ENCODE assay signal across 8 cellular contexts in the genomic region with DNA sequence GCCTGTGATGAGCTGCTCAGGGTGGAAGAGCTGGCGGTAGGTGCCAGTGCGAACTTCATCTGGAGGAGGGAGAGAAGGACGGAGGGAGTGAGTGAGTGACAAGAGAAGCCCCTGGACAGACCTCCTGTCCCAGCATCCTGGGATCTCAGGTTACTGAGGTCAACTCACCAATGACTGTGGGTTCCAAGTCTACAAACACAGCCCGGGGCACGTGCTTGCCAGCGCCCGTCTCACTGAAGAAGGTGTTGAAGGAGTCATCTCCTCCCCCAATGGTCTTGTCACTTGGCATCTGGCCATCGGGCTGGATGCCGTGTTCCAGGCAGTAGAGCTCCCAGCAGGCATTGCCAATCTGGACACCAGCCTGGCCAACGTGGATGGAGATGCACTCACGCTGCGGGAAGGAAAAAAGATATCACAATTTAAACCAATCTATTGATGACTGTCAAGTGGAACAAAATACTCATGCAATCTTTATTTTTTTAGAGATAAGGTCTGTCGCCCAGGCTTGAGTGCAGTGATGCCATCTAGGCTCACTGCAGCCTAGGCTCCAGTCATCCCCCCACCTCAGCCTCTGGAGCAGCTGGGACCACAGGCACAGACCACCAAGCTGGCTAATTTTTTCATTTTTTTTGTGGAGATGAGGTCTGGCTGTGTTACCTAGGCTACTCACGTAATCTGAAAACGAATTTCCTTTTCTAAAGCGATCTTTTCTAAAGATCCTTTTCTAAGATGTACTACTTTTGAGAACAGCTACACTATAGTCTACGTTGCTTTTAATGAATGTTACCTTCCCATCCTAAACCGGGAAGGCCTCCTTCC. TPM values are rescaled to one million over a fixed set of nuclear protein-coding genes. Genes with fewer than 3 reads are reported as not detected.
DNase-seq lines count a peak whose midpoint lies in the region; ATAC-seq and TF ChIP-seq lines count a peak whose summit lies in the region.

No MANE protein-coding gene starts in this region.

- H3K4me3 Mint-ChIP-seq in nephron, result peak overlapping the region; percentile 96 to 100 (median 98)

- TF ChIP-seq CTCF in OCI-LY3 (IDR thresholded peaks at IDR 0.05; ENCODE audit: low read depth, low read length), result no peak
- TF ChIP-seq CTCF in nephron (IDR thresholded peaks at IDR 0.05; ENCODE audit: unreplicated experiment in 3 of 3), result no peak

- peaks cover 35 to 50% (median 39%) of the 10 kb centered on the region in 10 experiments for H3K4me1 ChIP-seq in BLaER1 treated with 17β-estradiol and CSF1 and Interleukin-3, amounts not matched to agents 10 nM and 100 nM
- H3K4me1 ChIP-seq in OCI-LY3 (ENCODE audit: low read length) (peaks cover 22% of the 10 kb centered on the region), ectodermal cell (ENCODE audit: control insufficient read depth, insufficient read depth, low read length) (peaks cover 6% of the 10 kb centered on the region)

- H3K36me3 ChIP-seq in BLaER1 treated with 17β-estradiol and CSF1 and Interleukin-3, amounts not matched to agents 10 nM and 100 nM, result peaks cover 29 to 39% (median 36%) of the 10 kb centered on the region in 11 experiments
- peaks cover 35% of the 10 kb centered on the region for H3K36me3 ChIP-seq in OCI-LY3 (replicated peaks; ENCODE audit: low read depth, low read length)
- H3K36me3 ChIP-seq in ectodermal cell (ENCODE audit: control insufficient read depth, insufficient read depth, low read length), result peaks cover 24% of the 10 kb centered on the region

- peak overlapping the region; percentile 77 to 100 (median 98) for H3K4me3 ChIP-seq in BLaER1 treated with 17β-estradiol and CSF1 and Interleukin-3, amounts not matched to agents 10 nM and 100 nM
- H3K4me3 ChIP-seq in OCI-LY3 (ENCODE audit: low read length) (peak overlapping the region; percentile 86), ectodermal cell (ENCODE audit: insufficient read depth, low read depth, low read length) (peak overlapping the region; percentile 98)

- peaks cover 55% of the 10 kb centered on the region for H3K4me1 Mint-ChIP-seq in nephron

- peaks cover 43% of the 10 kb centered on the region for H3K36me3 Mint-ChIP-seq in nephron (ENCODE audit: low read depth)

- no peaks in the 10 kb centered on the region for H3K9me3 ChIP-seq in BLaER1 treated with 17β-estradiol and CSF1 and Interleukin-3, amounts not matched to agents 10 nM and 100 nM (replicated peaks in 1 of 11)
- H3K9me3 ChIP-seq in OCI-LY3 (ENCODE audit: insufficient read depth, low read length) (no peaks in the 10 kb centered on the region), ectodermal cell (ENCODE audit: control insufficient read depth, low read length) (no peaks in the 10 kb centered on the region)

- no peaks in the 10 kb centered on the region for H3K27me3 Mint-ChIP-seq in nephron (ENCODE audit: low read depth)

- DNase-seq in amniotic stem cell (lab: John Stamatoyannopoulos, UW) (no peak), LoVo (ENCODE audit: low spot score) (no peak), retina (no peak)

- peaks cover 34 to 51% (median 42%) of the 10 kb centered on the region in 11 experiments for H4K20me1 ChIP-seq in BLaER1 treated with 17β-estradiol and CSF1 and Interleukin-3, amounts not matched to agents 10 nM and 100 nM
- peaks cover 24% of the 10 kb centered on the region for H4K20me1 ChIP-seq in OCI-LY3 (ENCODE audit: insufficient read depth, low read length)

- no peaks in the 10 kb centered on the region for H3K27me3 ChIP-seq in BLaER1 treated with 17β-estradiol and CSF1 and Interleukin-3, amounts not matched to agents 10 nM and 100 nM
- H3K27me3 ChIP-seq in OCI-LY3 (ENCODE audit: low read depth, low read length) (no peaks in the 10 kb centered on the region), ectodermal cell (ENCODE audit: control insufficient read depth, insufficient read depth, low read length, poor library complexity, severe bottlenecking) (no peaks in the 10 kb centered on the region)

- H3K79me2 ChIP-seq in OCI-LY3 (ENCODE audit: low read length), result peaks cover 49% of the 10 kb centered on the region

- H3K27ac Mint-ChIP-seq in nephron, result peak overlapping the region; percentile 100

- 79 to 81% methylated on average over 17 to 18 of the region's 18 CpGs for WGBS in ectodermal cell, 2 experiments

- peak overlapping the region; percentile 83 to 100 (median 92) for H3K4me2 ChIP-seq in BLaER1 treated with 17β-estradiol and CSF1 and Interleukin-3, amounts not matched to agents 10 nM and 100 nM
- H3K4me2 ChIP-seq in OCI-LY3 (ENCODE audit: low read length), result peak overlapping the region; percentile 96

- no peaks in the 10 kb centered on the region for H3K9me3 Mint-ChIP-seq in nephron

- no peak overlapping the region for H2AFZ ChIP-seq in OCI-LY3 (ENCODE audit: low read depth, low read length)

- H3K27ac ChIP-seq in BLaER1 treated with 17β-estradiol and CSF1 and Interleukin-3, amounts not matched to agents 10 nM and 100 nM, result peak overlapping the region; percentile 96 to 100 (median 99); a peak in 21 of 22 replicates
- H3K27ac ChIP-seq in OCI-LY3 (ENCODE audit: low read length), result peak overlapping the region; percentile 98
- H3K27ac ChIP-seq in ectodermal cell (ENCODE audit: insufficient read depth, low read depth, low read length, poor library complexity, severe bottlenecking), result peak overlapping the region; percentile 82

- no peak for ATAC-seq in GM21390 (IDR thresholded peaks at IDR 0.05; ENCODE audit: unreplicated experiment)

- peak overlapping the region; percentile 98 to 100 (median 100) for H3K9ac ChIP-seq in BLaER1 treated with 17β-estradiol and CSF1 and Interleukin-3, amounts not matched to agents 10 nM and 100 nM
- H3K9ac ChIP-seq in OCI-LY3 (ENCODE audit: low read length), result peak overlapping the region; percentile 100

RNA-seq across cellular contexts. Expression of a gene that starts 1.7 kb away (rescaled TPM):
- polyA plus RNA-seq in ectodermal cell (2013, experiment 1 of 4), result 3,516 TPM
- polyA plus RNA-seq in ectodermal cell (2013, experiment 2 of 4), result 3,241 TPM
- 2,742 TPM for polyA plus RNA-seq in ectodermal cell (2013, experiment 3 of 4)
- polyA plus RNA-seq in ectodermal cell (2013, experiment 4 of 4), result 2,911 TPM

RNA-seq across cellular contexts. Expression of a gene that starts 18.9 kb away (rescaled TPM):
- polyA plus RNA-seq in ectodermal cell (2013, experiment 1 of 4), result 87.4 TPM
- 81.7 TPM for polyA plus RNA-seq in ectodermal cell (2013, experiment 2 of 4)
- polyA plus RNA-seq in ectodermal cell (2013, experiment 3 of 4), result 65.7 TPM
- 90.2 TPM for polyA plus RNA-seq in ectodermal cell (2013, experiment 4 of 4)

RNA-seq across cellular contexts. Expression of a gene that starts 34.9 kb away (rescaled TPM):
- 0.48 TPM for polyA plus RNA-seq in ectodermal cell (2013, experiment 1 of 4)
- 0.27 TPM for polyA plus RNA-seq in ectodermal cell (2013, experiment 2 of 4)
- polyA plus RNA-seq in ectodermal cell (2013, experiment 3 of 4), result 0.16 TPM
- 0.20 TPM for polyA plus RNA-seq in ectodermal cell (2013, experiment 4 of 4)

RNA-seq across cellular contexts. Expression of a gene that starts 59.3 kb away (rescaled TPM):
- polyA plus RNA-seq in ectodermal cell (2013, experiment 1 of 4), result 1,671 TPM
- polyA plus RNA-seq in ectodermal cell (2013, experiment 2 of 4), result 1,656 TPM
- 1,432 TPM for polyA plus RNA-seq in ectodermal cell (2013, experiment 3 of 4)
- polyA plus RNA-seq in ectodermal cell (2013, experiment 4 of 4), result 1,669 TPM

RNA-seq across cellular contexts. Expression of a gene that starts 59.8 kb away (rescaled TPM):
- 4.0 TPM for polyA plus RNA-seq in ectodermal cell (2013, experiment 1 of 4)
- 1.8 TPM for polyA plus RNA-seq in ectodermal cell (2013, experiment 2 of 4)
- polyA plus RNA-seq in ectodermal cell (2013, experiment 3 of 4), result 3.4 TPM
- polyA plus RNA-seq in ectodermal cell (2013, experiment 4 of 4), result 2.4 TPM
